ENCODE assay signal across 8 cellular contexts in genomic region chr19:52535336-52535830, GRCh38. TPM values are rescaled to one million over a fixed set of nuclear protein-coding genes. Genes with fewer than 3 reads are reported as not detected.
DNase-seq lines count a peak whose midpoint lies in the region; ATAC-seq lines count a peak whose summit lies in the region.
"Not testable (repeated sequence)": the region's sequence is repeated elsewhere in the genome, so short reads cannot be mapped to it uniquely, and the experiment has no call there.

No MANE protein-coding gene starts in this region.

- H3K4ac ChIP-seq in neuronal stem cell (ENCODE audit: low read length) = not testable (repeated sequence)

- H3K9me3 ChIP-seq in neuronal stem cell (replicated peaks in 1 of 2; ENCODE audit: control insufficient read depth in 2 of 2, insufficient read depth in 1 of 2, low read depth in 1 of 2, low read length in 2 of 2) = peaks cover 0 to 21% of the 10 kb centered on the region in 2 donors

- not testable (repeated sequence) for H2BK15ac ChIP-seq in neuronal stem cell (ENCODE audit: low read length)

- peak; percentile 6 for DNase-seq in CD1c-positive myeloid dendritic cell (ENCODE audit: extremely low spot score)
- peak; percentile 9 for DNase-seq in activated naive CD8-positive, alpha-beta T cell treated with anti-CD3 and anti-CD28 coated beads for 36 hours
- not testable (repeated sequence) for DNase-seq in epithelial cell of prostate (ENCODE audit: low read depth, low spot score); neuronal stem cell (ENCODE audit: low spot score); stimulated activated naive CD8-positive, alpha-beta T cell treated with anti-CD3 and anti-CD28 coated beads, Interleukin-15, amount 100 ng/mL, for 72 hours
- DNase-seq in immature natural killer cell = peak in 1 of 3 donors; percentile 46

- peaks cover 0 to 35% of the 10 kb centered on the region in 2 donors for H3K36me3 ChIP-seq in neuronal stem cell (replicated peaks in 1 of 2; ENCODE audit: control insufficient read depth in 2 of 2, insufficient read depth in 2 of 2, low read length in 2 of 2)

- peaks cover 30% of the 10 kb centered on the region for H3K9me3 Mint-ChIP-seq in T-helper 1 cell treated with Interleukin-12 subunit alpha and Interleukin-12 subunit beta and Interleukin-4 antibody, amounts not matched to agents 30 μg/mL and 1 μg/mL, for 36 hours
- H3K9me3 Mint-ChIP-seq in activated naive CD8-positive, alpha-beta T cell treated with anti-CD3 and anti-CD28 coated beads for 36 hours = peaks cover 16% of the 10 kb centered on the region
- H3K9me3 Mint-ChIP-seq in immature natural killer cell; stimulated activated naive CD8-positive, alpha-beta T cell treated with anti-CD3 and anti-CD28 coated beads, Interleukin-15, amount 100 ng/mL, for 72 hours: not testable (repeated sequence)

- H3K4me3 Mint-ChIP-seq in T-helper 1 cell treated with Interleukin-12 subunit alpha and Interleukin-12 subunit beta and Interleukin-4 antibody, amounts not matched to agents 30 μg/mL and 1 μg/mL, for 36 hours = peak overlapping the region; percentile 94
- H3K4me3 Mint-ChIP-seq in activated naive CD8-positive, alpha-beta T cell treated with anti-CD3 and anti-CD28 coated beads for 36 hours = peak overlapping the region; percentile 85
- peak overlapping the region; percentile 89 to 99 (median 93) for H3K4me3 Mint-ChIP-seq in immature natural killer cell
- peak overlapping the region; percentile 90 to 95 for H3K4me3 Mint-ChIP-seq in stimulated activated naive CD8-positive, alpha-beta T cell treated with anti-CD3 and anti-CD28 coated beads, Interleukin-15, amount 100 ng/mL, for 72 hours

- H3K4me1 ChIP-seq in neuronal stem cell (ENCODE audit: control insufficient read depth in 2 of 2, insufficient read depth in 1 of 2, low read depth in 1 of 2, low read length in 2 of 2) = not testable (repeated sequence)

- H2BK120ac ChIP-seq in neuronal stem cell (ENCODE audit: low read depth, low read length) = not testable (repeated sequence)

- H2AK5ac ChIP-seq in neuronal stem cell (ENCODE audit: low read depth, low read length) = not testable (repeated sequence)

- H3K4me3 ChIP-seq in neuronal stem cell (ENCODE audit: low read length in 2 of 2) = peak overlapping the region in 1 of 2 donors; percentile 76

- H3K14ac ChIP-seq in neuronal stem cell (ENCODE audit: low read length) = not testable (repeated sequence)

- H3K4me2 ChIP-seq in neuronal stem cell (ENCODE audit: insufficient read depth, low read length, poor library complexity, severe bottlenecking) = peak overlapping the region; percentile 92

- H3K23ac ChIP-seq in neuronal stem cell (ENCODE audit: low read depth, low read length, poor library complexity) = not testable (repeated sequence)

- H4K91ac ChIP-seq in neuronal stem cell (ENCODE audit: low read depth, low read length, poor library complexity) = not testable (repeated sequence)

- H3K27me3 Mint-ChIP-seq in T-helper 1 cell treated with Interleukin-12 subunit alpha and Interleukin-12 subunit beta and Interleukin-4 antibody, amounts not matched to agents 30 μg/mL and 1 μg/mL, for 36 hours (ENCODE audit: low read depth); activated naive CD8-positive, alpha-beta T cell treated with anti-CD3 and anti-CD28 coated beads for 36 hours; immature natural killer cell (ENCODE audit: low read depth in 3 of 3); stimulated activated naive CD8-positive, alpha-beta T cell treated with anti-CD3 and anti-CD28 coated beads, Interleukin-15, amount 100 ng/mL, for 72 hours: not testable (repeated sequence)

- not testable (repeated sequence) for H3K9ac ChIP-seq in neuronal stem cell (ENCODE audit: low read depth, low read length, poor library complexity)

- H4K8ac ChIP-seq in neuronal stem cell (ENCODE audit: low read depth, low read length) = not testable (repeated sequence)

- H3K36me3 Mint-ChIP-seq in T-helper 1 cell treated with Interleukin-12 subunit alpha and Interleukin-12 subunit beta and Interleukin-4 antibody, amounts not matched to agents 30 μg/mL and 1 μg/mL, for 36 hours (ENCODE audit: low read depth) = peaks cover 53% of the 10 kb centered on the region
- H3K36me3 Mint-ChIP-seq in activated naive CD8-positive, alpha-beta T cell treated with anti-CD3 and anti-CD28 coated beads for 36 hours = peaks cover 60% of the 10 kb centered on the region
- H3K36me3 Mint-ChIP-seq in immature natural killer cell = peaks cover 10 to 14% (median 14%) of the 10 kb centered on the region in 3 donors

- peak overlapping the region; percentile 59 for H3K27ac ChIP-seq in epithelial cell of prostate
- H3K27ac ChIP-seq in neuronal stem cell (replicated peaks; ENCODE audit: low read length) = peak overlapping the region; percentile 36

- not testable (repeated sequence) for H3K79me1 ChIP-seq in neuronal stem cell (ENCODE audit: low read depth, low read length)

- H2AFZ ChIP-seq in neuronal stem cell (ENCODE audit: low read length) = not testable (repeated sequence)

- not testable (repeated sequence) for H2BK12ac ChIP-seq in neuronal stem cell (ENCODE audit: low read length)

- H3K27me3 ChIP-seq in neuronal stem cell (ENCODE audit: control insufficient read depth in 3 of 3, insufficient read depth in 3 of 3, low read depth in 1 of 3, low read length in 3 of 3) = not testable (repeated sequence)

- peak; percentile 8 for ATAC-seq in HG02840 (IDR thresholded peaks at IDR 0.05; ENCODE audit: low FRiP score, unreplicated experiment)
- peak; percentile 2 for ATAC-seq in stimulated activated naive CD8-positive, alpha-beta T cell treated with anti-CD3 and anti-CD28 coated beads, Interleukin-15, amount 100 ng/mL, for 72 hours

- not testable (repeated sequence) for H2BK5ac ChIP-seq in neuronal stem cell (ENCODE audit: low read length)

- peaks cover 19% of the 10 kb centered on the region for H3K4me1 Mint-ChIP-seq in T-helper 1 cell treated with Interleukin-12 subunit alpha and Interleukin-12 subunit beta and Interleukin-4 antibody, amounts not matched to agents 30 μg/mL and 1 μg/mL, for 36 hours (ENCODE audit: low read depth)
- peaks cover 26% of the 10 kb centered on the region for H3K4me1 Mint-ChIP-seq in activated naive CD8-positive, alpha-beta T cell treated with anti-CD3 and anti-CD28 coated beads for 36 hours
- H3K4me1 Mint-ChIP-seq in immature natural killer cell = peaks cover 53 to 68% of the 10 kb centered on the region in 2 donors
- H3K4me1 Mint-ChIP-seq in stimulated activated naive CD8-positive, alpha-beta T cell treated with anti-CD3 and anti-CD28 coated beads, Interleukin-15, amount 100 ng/mL, for 72 hours = peaks cover 36% of the 10 kb centered on the region

- H3K27ac Mint-ChIP-seq in T-helper 1 cell treated with Interleukin-12 subunit alpha and Interleukin-12 subunit beta and Interleukin-4 antibody, amounts not matched to agents 30 μg/mL and 1 μg/mL, for 36 hours = peak overlapping the region; percentile 98
- H3K27ac Mint-ChIP-seq in activated naive CD8-positive, alpha-beta T cell treated with anti-CD3 and anti-CD28 coated beads for 36 hours = peak overlapping the region; percentile 95
- peak overlapping the region; percentile 77 to 97 (median 92) for H3K27ac Mint-ChIP-seq in immature natural killer cell
- not testable (repeated sequence) for H3K27ac Mint-ChIP-seq in stimulated activated naive CD8-positive, alpha-beta T cell treated with anti-CD3 and anti-CD28 coated beads, Interleukin-15, amount 100 ng/mL, for 72 hours

- peak overlapping the region; percentile 44 for H3K18ac ChIP-seq in neuronal stem cell (ENCODE audit: low read length)

- no CpG with 5 or more reads among the region's 18 CpGs for WGBS in neuronal stem cell (ENCODE audit: extremely low coverage in 2 of 2, insufficient read length in 2 of 2, insufficient replicate concordance in 1 of 2), 2 donors

RNA-seq across cellular contexts. Expression of gene ZNF808, which starts 7.9 kb away (rescaled TPM):
- total RNA-seq in activated naive CD8-positive, alpha-beta T cell treated with anti-CD3 and anti-CD28 coated beads for 36 hours = 10 to 100 TPM; 21.1 to 25.7 TPM
- 10 to 100 TPM in 2 of 3 donors, not detected in 1; 12.4 to 16.6 TPM for polyA plus RNA-seq in immature natural killer cell
- 5.6 TPM for polyA plus RNA-seq in neuronal stem cell (2013, experiment 1 of 2)
- polyA plus RNA-seq in neuronal stem cell (2013, experiment 2 of 2) = 6.6 TPM

RNA-seq across cellular contexts. Expression of gene ZNF701, which starts 34.7 kb away (rescaled TPM):
- total RNA-seq in activated naive CD8-positive, alpha-beta T cell treated with anti-CD3 and anti-CD28 coated beads for 36 hours = 10 to 100 TPM; 18.9 to 19.2 TPM
- 10 to 100 TPM in 2 of 3 donors, 1 to 10 TPM in 1; 2.7 to 25.1 (median 13.3) TPM for polyA plus RNA-seq in immature natural killer cell
- 5.6 TPM for polyA plus RNA-seq in neuronal stem cell (2013, experiment 1 of 2)
- polyA plus RNA-seq in neuronal stem cell (2013, experiment 2 of 2) = 5.8 TPM
